ENCODE assay signal across 25 cellular contexts in the genomic region with DNA sequence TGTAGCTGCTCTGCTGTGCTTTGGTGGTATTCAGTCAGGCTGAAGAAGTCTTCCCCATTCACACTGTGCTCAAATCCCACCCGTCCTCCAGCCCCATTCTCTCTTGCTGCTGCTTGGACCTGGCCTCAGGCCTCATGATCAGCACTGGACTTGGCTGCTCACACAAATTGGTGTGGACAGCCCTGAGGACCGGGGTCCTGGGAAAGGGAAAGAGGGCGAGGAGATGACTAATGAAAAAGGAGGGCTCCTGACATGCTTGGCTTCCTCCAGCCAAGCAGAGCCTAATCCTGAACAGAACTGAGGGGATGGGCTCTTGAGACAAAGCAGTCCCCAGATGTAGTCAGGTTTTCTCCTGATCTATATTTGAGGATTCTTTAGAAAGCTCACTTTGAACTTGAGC.
DNase-seq lines count a peak whose midpoint lies in the region; ATAC-seq, FAIRE-seq and TF ChIP-seq lines count a peak whose summit lies in the region.
"Had no signal": no experiment of that assay in that cellular context is flagged by ENCODE, and none has a peak within 500 bp of the region (broad histone marks: within the 10 kb centered on the region; RNA-seq: fewer than 3 reads in every experiment).

No MANE protein-coding gene starts in this region.

- FAIRE-seq in keratinocyte (lab: Jason Lieb, UNC) = no peak
- no peak for FAIRE-seq in H54 (lab: Jason Lieb, UNC)
- FAIRE-seq: HepG2 had no signal

- H3K9me1 ChIP-seq in keratinocyte (ENCODE audit: control insufficient read depth, extremely low read depth, insufficient read depth, low read length) = no peaks in the 10 kb centered on the region

- H3K9ac ChIP-seq in keratinocyte (ENCODE audit: control insufficient read depth, extremely low read depth, insufficient read depth, low read length) (peak overlapping the region; percentile 0), smooth muscle cell (ENCODE audit: low read depth) (no peak overlapping the region)

- H3K4me1 ChIP-seq in keratinocyte (ENCODE audit: control insufficient read depth, extremely low read depth, insufficient read depth, low read length) (peaks cover 24% of the 10 kb centered on the region), smooth muscle cell (ENCODE audit: low read depth) (peaks cover 9% of the 10 kb centered on the region)
- H3K4me1 ChIP-seq: HAP-1 had no signal

- H3K79me2 ChIP-seq in keratinocyte (ENCODE audit: control insufficient read depth, insufficient read depth, low read length) (no peaks in the 10 kb centered on the region), smooth muscle cell (ENCODE audit: low read depth) (no peaks in the 10 kb centered on the region)

- WGBS in smooth muscle cell (ENCODE audit: low lambda C conversion rate) = 53% methylated on average over 3 of the region's 3 CpGs

- H2AFZ ChIP-seq in keratinocyte (ENCODE audit: control insufficient read depth, low read length) (no peak overlapping the region), smooth muscle cell (ENCODE audit: low read depth) (no peak overlapping the region)

- H3K4me3 ChIP-seq in choroid plexus epithelial cell (ENCODE audit: low read depth, low read length) (no peak overlapping the region), keratinocyte (ENCODE audit: control insufficient read depth in 2 of 3, extremely low read depth in 1 of 3, insufficient read depth in 2 of 3, low read depth in 1 of 3, low read length in 3 of 3) (no peak overlapping the region), smooth muscle cell (no peak overlapping the region)
- H3K4me3 ChIP-seq: HAP-1, testis had no signal

- H3K9me3 ChIP-seq in keratinocyte (ENCODE audit: control insufficient read depth, low read depth, low read length) (no peaks in the 10 kb centered on the region), smooth muscle cell (replicated peaks; ENCODE audit: low read depth) (no peaks in the 10 kb centered on the region)
- H3K9me3 ChIP-seq: HAP-1, testis had no signal

- no peaks in the 10 kb centered on the region for H3K36me3 ChIP-seq in keratinocyte (ENCODE audit: control insufficient read depth in 2 of 2, extremely low read depth in 1 of 2, insufficient read depth in 2 of 2, low read length in 2 of 2)
- H3K36me3 ChIP-seq in smooth muscle cell (ENCODE audit: low read depth) = no peaks in the 10 kb centered on the region
- H3K36me3 ChIP-seq: HAP-1 had no signal

- TF ChIP-seq CTCF in choroid plexus epithelial cell (conservative IDR thresholded peaks at IDR 0.05; ENCODE audit: low read depth, low read length) (no peak), keratinocyte (optimal IDR thresholded peaks at IDR 0.05 in 1 of 3, IDR thresholded peaks at IDR 0.05 in 1 of 3, conservative IDR thresholded peaks at IDR 0.05 in 1 of 3; ENCODE audit: extremely low read depth in 1 of 3, insufficient read depth in 2 of 3, low read length in 3 of 3) (no peak), smooth muscle cell (IDR thresholded peaks at IDR 0.05; ENCODE audit: borderline replicate concordance, insufficient read depth, poor library complexity, severe bottlenecking) (no peak)

- H3K4me2 ChIP-seq in keratinocyte (ENCODE audit: control insufficient read depth, extremely low read depth, insufficient read depth, low read depth, low read length) (peak overlapping the region; percentile 0), smooth muscle cell (peak overlapping the region; percentile 21)

- peak; percentile 22 for DNase-seq in HT1080 (ENCODE audit: low read depth)
- peak; percentile 58 for DNase-seq in choroid plexus epithelial cell (ENCODE audit: low read depth)
- no peak for DNase-seq in keratinocyte (ENCODE audit: low read depth, low spot score)
- DNase-seq in smooth muscle cell (lab: John Stamatoyannopoulos, UW; ENCODE audit: unreplicated experiment) = no peak
- DNase-seq in H54 (ENCODE audit: insufficient read length, low spot score) = no peak
- DNase-seq in GM03348 (ENCODE audit: low spot score) = no peak
- DNase-seq: activated CD4-positive, alpha-beta T cell treated with anti-CD3 and anti-CD28 coated beads for 36 hours; activated naive CD4-positive, alpha-beta T cell treated with anti-CD3 and anti-CD28 coated beads, Interleukin-2, amount 10 ng/mL, durations not matched to agents 7 days and 5 days; activated T-cell treated with anti-CD3 and anti-CD28 coated beads, Interleukin-2, amount 50 U/mL, for 48 hours; CD8-positive, alpha-beta T cell; DMS79; hippocampal formation; mesendoderm; naive thymus-derived CD8-positive, alpha-beta T cell; NCI-H1436 treated with DMSO at 0.1 percent for 48 hours; NCI-H524; posterior cingulate gyrus; Right ventricle myocardium superior; stimulated activated CD4-positive, alpha-beta T cell treated with anti-CD3 and anti-CD28 coated beads, Interleukin-1b, Interleukin-23, amount 100 ng/mL, for 48 hours; SW 1271; testis had no signal

- dilution Hi-C loops in keratinocyte (cut with MboI; ENCODE audit: extremely low pct_ligation_motif_present, low sequenced_read_pairs) = no loop called here

- peaks cover 28% of the 10 kb centered on the region for H3F3A ChIP-seq in smooth muscle cell (ENCODE audit: low read depth)

- H3K27me3 ChIP-seq in keratinocyte (ENCODE audit: control insufficient read depth, extremely low read depth, insufficient read depth, low read length) = no peaks in the 10 kb centered on the region
- H3K27me3 ChIP-seq in smooth muscle cell (ENCODE audit: low read depth) = no peaks in the 10 kb centered on the region
- H3K27me3 ChIP-seq: testis had no signal

- ATAC-seq in GM19351 (IDR thresholded peaks at IDR 0.05; ENCODE audit: unreplicated experiment) = no peak
- ATAC-seq: activated CD4-positive, alpha-beta T cell treated with anti-CD3 and anti-CD28 coated beads for 36 hours; CD8-positive, alpha-beta T cell; HepG2; naive thymus-derived CD8-positive, alpha-beta T cell; stimulated activated memory B cell treated with anti-CD40 and anti-IgM and Interleukin-4, amounts not matched to agents 10 μg/mL and 1 μg/mL and 100 μg/mL, for 72 hours had no signal

- H3K27ac ChIP-seq in keratinocyte (ENCODE audit: control insufficient read depth, insufficient read depth, low read length) = peak overlapping the region; percentile 26
- H3K27ac ChIP-seq in smooth muscle cell (ENCODE audit: low read depth) = peak overlapping the region; percentile 65
- H3K27ac ChIP-seq: testis had no signal

- no peak for TF ChIP-seq POLR2A in H54 (IDR thresholded peaks at IDR 0.05; ENCODE audit: low read depth, low read length)

- no peaks in the 10 kb centered on the region for H4K20me1 ChIP-seq in keratinocyte (ENCODE audit: control insufficient read depth, extremely low read depth, insufficient read depth, low read length)
- no peaks in the 10 kb centered on the region for H4K20me1 ChIP-seq in smooth muscle cell (ENCODE audit: low read depth)

Comparison
In these comparisons a context has a peak if more than half of its experiments do, and no peak if none do; other contexts are left out.
1. DNase-seq: peak in HT1080 (single experiment) and choroid plexus epithelial cell (single experiment); none in keratinocyte (single experiment), smooth muscle cell (single experiment), H54 (single experiment) and GM03348 (single experiment).